ENCODE assay signal across 1 cellular context in the genomic region with DNA sequence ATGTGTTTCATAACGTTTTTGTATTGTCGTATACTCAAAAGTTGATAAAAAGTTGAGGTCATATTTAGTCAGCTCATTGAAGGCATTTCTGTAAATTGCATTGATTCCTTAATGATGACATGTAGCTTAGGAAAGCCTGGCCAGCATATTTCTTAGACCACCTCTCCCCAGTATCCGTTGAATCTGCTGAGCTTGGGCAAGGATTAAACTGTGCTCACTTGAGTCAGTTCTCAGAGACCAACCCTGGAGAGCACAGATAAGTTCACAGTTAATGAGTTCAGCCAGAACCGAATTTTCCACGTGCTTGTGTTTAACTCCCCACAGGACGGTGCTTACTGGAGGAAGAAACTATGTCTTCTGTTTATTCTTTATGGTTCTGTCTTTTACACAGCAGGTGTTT.
TF ChIP-seq lines count a peak whose summit lies in the region.

No MANE protein-coding gene starts in this region.

TF ChIP-seq in H1, 55 proteins besides CTCF, POLR2A, EP300 and RAD21:
- TF ChIP-seq, protein P1, sequence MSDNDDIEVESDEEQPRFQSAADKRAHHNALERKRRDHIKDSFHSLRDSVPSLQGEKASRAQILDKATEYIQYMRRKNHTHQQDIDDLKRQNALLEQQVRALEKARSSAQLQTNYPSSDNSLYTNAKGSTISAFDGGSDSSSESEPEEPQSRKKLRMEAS (IDR thresholded peaks at IDR 0.05): no peak
- no peak for TF ChIP-seq RXRA (IDR thresholded peaks at IDR 0.05; ENCODE audit: insufficient read depth, low read depth, low read length)
- TF ChIP-seq POU5F1 (IDR thresholded peaks at IDR 0.05; ENCODE audit: low read depth, low read length): no peak
- no peak for TF ChIP-seq CHD1 (IDR thresholded peaks at IDR 0.05; ENCODE audit: low read depth, low read length)
- TF ChIP-seq BCL11A (IDR thresholded peaks at IDR 0.05; ENCODE audit: low read depth in 2 of 2, low read length in 2 of 2): no peak
- TF ChIP-seq HDAC2 (IDR thresholded peaks at IDR 0.05; ENCODE audit: borderline replicate concordance in 1 of 2, low read depth in 2 of 2, low read length in 2 of 2): no peak
- TF ChIP-seq, protein P2, sequence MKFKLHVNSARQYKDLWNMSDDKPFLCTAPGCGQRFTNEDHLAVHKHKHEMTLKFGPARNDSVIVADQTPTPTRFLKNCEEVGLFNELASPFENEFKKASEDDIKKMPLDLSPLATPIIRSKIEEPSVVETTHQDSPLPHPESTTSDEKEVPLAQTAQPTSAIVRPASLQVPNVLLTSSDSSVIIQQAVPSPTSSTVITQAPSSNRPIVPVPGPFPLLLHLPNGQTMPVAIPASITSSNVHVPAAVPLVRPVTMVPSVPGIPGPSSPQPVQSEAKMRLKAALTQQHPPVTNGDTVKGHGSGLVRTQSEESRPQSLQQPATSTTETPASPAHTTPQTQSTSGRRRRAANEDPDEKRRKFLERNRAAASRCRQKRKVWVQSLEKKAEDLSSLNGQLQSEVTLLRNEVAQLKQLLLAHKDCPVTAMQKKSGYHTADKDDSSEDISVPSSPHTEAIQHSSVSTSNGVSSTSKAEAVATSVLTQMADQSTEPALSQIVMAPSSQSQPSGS (IDR thresholded peaks at IDR 0.05; ENCODE audit: low read length): no peak
- TF ChIP-seq, protein P3, sequence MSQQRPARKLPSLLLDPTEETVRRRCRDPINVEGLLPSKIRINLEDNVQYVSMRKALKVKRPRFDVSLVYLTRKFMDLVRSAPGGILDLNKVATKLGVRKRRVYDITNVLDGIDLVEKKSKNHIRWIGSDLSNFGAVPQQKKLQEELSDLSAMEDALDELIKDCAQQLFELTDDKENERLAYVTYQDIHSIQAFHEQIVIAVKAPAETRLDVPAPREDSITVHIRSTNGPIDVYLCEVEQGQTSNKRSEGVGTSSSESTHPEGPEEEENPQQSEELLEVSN (IDR thresholded peaks at IDR 0.05): no peak
- no peak for TF ChIP-seq SP1 (IDR thresholded peaks at IDR 0.05; ENCODE audit: low read depth, low read length)
- no peak for TF ChIP-seq EGR1 (IDR thresholded peaks at IDR 0.05; ENCODE audit: borderline replicate concordance, low read depth, low read length)
- no peak for TF ChIP-seq SUZ12 (IDR thresholded peaks at IDR 0.05; ENCODE audit: low read length)
- TF ChIP-seq SIRT6 (IDR thresholded peaks at IDR 0.05; ENCODE audit: low read length): no peak
- no peak for TF ChIP-seq KDM1A (IDR thresholded peaks at IDR 0.05; ENCODE audit: borderline replicate concordance, low read length)
